ENCODE assay signal across 1 cellular context in the genomic region with DNA sequence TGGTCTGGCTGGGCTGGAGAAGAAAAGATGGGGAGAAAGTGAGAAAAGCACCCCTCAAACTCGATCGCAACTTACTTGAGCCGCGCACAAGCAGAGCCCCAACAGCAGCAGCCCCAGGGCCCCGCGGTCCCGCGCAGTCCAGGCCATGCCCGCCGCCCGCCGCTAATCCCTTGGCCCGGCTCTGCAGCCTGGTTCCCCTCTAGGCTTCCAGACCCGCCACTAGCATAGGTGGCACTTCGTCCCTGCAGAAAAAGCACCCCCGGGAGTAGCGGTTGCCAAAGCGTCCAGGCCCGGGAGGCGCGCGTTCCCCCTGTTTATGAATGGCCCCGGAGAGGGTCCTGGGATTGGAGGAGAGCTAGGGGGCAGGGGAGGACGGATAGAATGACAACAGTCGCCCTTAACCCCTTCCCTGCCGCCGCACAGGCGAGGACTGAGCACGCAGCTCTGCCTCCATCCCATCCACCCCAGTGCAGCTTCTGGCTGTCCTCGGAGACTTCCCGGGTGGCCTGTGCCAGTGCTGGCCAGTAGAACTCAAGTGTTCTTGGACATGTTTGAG.
TF ChIP-seq lines count a peak whose summit lies in the region.

No MANE protein-coding gene starts in this region.

TF ChIP-seq in HepG2, 621 proteins besides CTCF, POLR2A, EP300 and RAD21:
- TF ChIP-seq, protein P1, sequence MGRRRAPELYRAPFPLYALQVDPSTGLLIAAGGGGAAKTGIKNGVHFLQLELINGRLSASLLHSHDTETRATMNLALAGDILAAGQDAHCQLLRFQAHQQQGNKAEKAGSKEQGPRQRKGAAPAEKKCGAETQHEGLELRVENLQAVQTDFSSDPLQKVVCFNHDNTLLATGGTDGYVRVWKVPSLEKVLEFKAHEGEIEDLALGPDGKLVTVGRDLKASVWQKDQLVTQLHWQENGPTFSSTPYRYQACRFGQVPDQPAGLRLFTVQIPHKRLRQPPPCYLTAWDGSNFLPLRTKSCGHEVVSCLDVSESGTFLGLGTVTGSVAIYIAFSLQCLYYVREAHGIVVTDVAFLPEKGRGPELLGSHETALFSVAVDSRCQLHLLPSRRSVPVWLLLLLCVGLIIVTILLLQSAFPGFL (CRISPR knock-in tag; IDR thresholded peaks at IDR 0.05), result no peak
- peak; percentile 64 for TF ChIP-seq ZNF652 (CRISPR knock-in tag; IDR thresholded peaks at IDR 0.05; ENCODE audit: borderline replicate concordance, low read depth)
